ENCODE assay signal across 17 cellular contexts in the genomic region with DNA sequence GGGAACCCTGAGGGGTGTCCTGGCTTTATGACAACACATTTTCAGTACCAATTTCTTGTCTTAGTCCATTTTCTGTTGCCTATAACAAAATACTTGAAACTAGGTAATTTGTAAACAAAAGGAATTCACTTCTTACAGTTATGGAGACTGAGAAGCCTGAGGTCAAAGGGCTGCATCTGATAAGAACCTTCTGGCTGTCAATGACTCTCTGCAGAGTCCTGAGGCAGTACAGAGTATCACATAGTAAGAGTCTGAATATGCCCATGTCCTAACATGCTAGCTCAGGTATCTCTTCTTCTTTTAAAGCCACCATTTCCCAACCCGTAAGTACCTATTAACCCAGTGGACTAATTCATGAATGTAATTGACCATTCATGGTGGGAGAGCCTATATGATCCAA.
DNase-seq lines count a peak whose midpoint lies in the region; ATAC-seq and TF ChIP-seq lines count a peak whose summit lies in the region.
"Had no signal": no experiment of that assay in that cellular context is flagged by ENCODE, and none has a peak within 500 bp of the region (broad histone marks: within the 10 kb centered on the region; RNA-seq: fewer than 3 reads in every experiment).

No MANE protein-coding gene starts in this region.

- intact Hi-C loops in IMR-90 (cut with micrococcal nuclease), result no loop called here
- intact Hi-C loops in stomach (cut with DNase I; ENCODE audit: low total_unique reads), result no loop called here

- WGBS in IMR-90 (ENCODE audit: extremely low coverage in 2 of 2, insufficient read length in 1 of 2), 2 experiments, result no CpG with 5 or more reads among the region's 1 CpG
- 89 to 100% (median 92%) methylated on average over 1 of the region's 1 CpG for WGBS in stomach, 5 donors

- POLR2A ChIA-PET in IMR-90 (lab: Charles Lee; ENCODE audit: unreplicated experiment), result no interaction called here

- BruUV-seq in IMR-90 (replicated peaks; lab: Mats Ljungman, UMichigan), result no TSS peak

- no peak overlapping the region for H2AFZ ChIP-seq in IMR-90 (replicated peaks; ENCODE audit: low read length, poor library complexity)

- no peak overlapping the region for H3K4me2 ChIP-seq in IMR-90 (ENCODE audit: low read depth, low read length)
- H3K4me2 ChIP-seq: A549; BLaER1 treated with 17β-estradiol and CSF1 and Interleukin-3, amounts not matched to agents 10 nM and 100 nM had no signal

- CTCF ChIA-PET in IMR-90 (lab: Yijun Ruan, JAX), result no interaction called here

- H3K4me1 ChIP-seq in IMR-90 (ENCODE audit: control insufficient read depth, insufficient read depth, low read length) (no peaks in the 10 kb centered on the region), stomach (no peaks in the 10 kb centered on the region)
- H3K4me1 ChIP-seq in effector memory CD4-positive, alpha-beta T cell (ENCODE audit: control insufficient read depth, insufficient read depth, low read length, poor library complexity, severe bottlenecking), result no peaks in the 10 kb centered on the region
- H3K4me1 ChIP-seq: A549; BLaER1 treated with 17β-estradiol and CSF1 and Interleukin-3, amounts not matched to agents 10 nM and 100 nM; Caco-2 had no signal

- no peak for TF ChIP-seq RAD21 in IMR-90 (IDR thresholded peaks at IDR 0.05; ENCODE audit: low read length)

- no peaks in the 10 kb centered on the region for H3K9me1 ChIP-seq in IMR-90 (ENCODE audit: insufficient read depth, low read length)

- no peaks in the 10 kb centered on the region for H3K27me3 ChIP-seq in IMR-90 (ENCODE audit: control insufficient read depth, insufficient read depth, low read length)
- no peaks in the 10 kb centered on the region for H3K27me3 ChIP-seq in stomach
- H3K27me3 ChIP-seq in effector memory CD4-positive, alpha-beta T cell (replicated peaks; ENCODE audit: control insufficient read depth, insufficient read depth, low read length, poor library complexity, severe bottlenecking), result no peaks in the 10 kb centered on the region
- H3K27me3 ChIP-seq: BLaER1 treated with 17β-estradiol and CSF1 and Interleukin-3, amounts not matched to agents 10 nM and 100 nM had no signal

- no peak overlapping the region for H4K5ac ChIP-seq in IMR-90 (ENCODE audit: low read depth, low read length)

- no peak overlapping the region for H3K14ac ChIP-seq in IMR-90 (replicated peaks; ENCODE audit: low read depth, low read length)

- no peak overlapping the region for H3K9ac ChIP-seq in IMR-90 (ENCODE audit: low read depth, low read length)
- H3K9ac ChIP-seq: BLaER1 treated with 17β-estradiol and CSF1 and Interleukin-3, amounts not matched to agents 10 nM and 100 nM had no signal

- H3K4me3 ChIP-seq in IMR-90 (ENCODE audit: insufficient read depth, low read depth, low read length), result no peak overlapping the region
- no peak overlapping the region for H3K4me3 ChIP-seq in stomach
- H3K4me3 ChIP-seq in effector memory CD4-positive, alpha-beta T cell (ENCODE audit: insufficient read depth, low read depth, low read length, poor library complexity, severe bottlenecking), result no peak overlapping the region
- H3K4me3 ChIP-seq: A549; BLaER1 treated with 17β-estradiol and CSF1 and Interleukin-3, amounts not matched to agents 10 nM and 100 nM had no signal

- H2BK20ac ChIP-seq in IMR-90 (ENCODE audit: low read depth, low read length), result no peak overlapping the region

- no peaks in the 10 kb centered on the region for H3K79me1 ChIP-seq in IMR-90 (ENCODE audit: low read depth in 1 of 2, low read length in 2 of 2)

- no peak overlapping the region for H3K23ac ChIP-seq in IMR-90 (ENCODE audit: low read depth, low read length)

- ATAC-seq in IMR-90 (ENCODE audit: low read depth), result no peak
- ATAC-seq: A549; CD8-positive, alpha-beta T cell had no signal

- H3K27ac ChIP-seq in IMR-90 (ENCODE audit: insufficient read depth, low read length) (no peak overlapping the region), stomach (no peak overlapping the region)
- no peak overlapping the region for H3K27ac ChIP-seq in effector memory CD4-positive, alpha-beta T cell (ENCODE audit: insufficient read depth, low read length, poor library complexity, severe bottlenecking)
- H3K27ac ChIP-seq: 22Rv1; A549; BLaER1 treated with 17β-estradiol and CSF1 and Interleukin-3, amounts not matched to agents 10 nM and 100 nM; C4-2B had no signal

- DNase-seq in IMR-90 (no peak), M059J (ENCODE audit: low read depth) (peak; percentile 25), SK-N-DZ (ENCODE audit: low spot score) (peak; percentile 60), stomach (no peak), SKM-1 treated with dmso at 0.1 percent for 144 hours (lab: John Stamatoyannopoulos, UW; ENCODE audit: unreplicated experiment) (no peak)
- no peak for DNase-seq in effector memory CD4-positive, alpha-beta T cell
- DNase-seq: AML-193; Caco-2; Calu3; CD4-positive, alpha-beta T cell; CD8-positive, alpha-beta T cell; DMS79 treated with DMSO at 0.1 percent for 48 hours; GF-D8 had no signal

- H2BK120ac ChIP-seq in IMR-90 (ENCODE audit: low read depth, low read length), result no peak overlapping the region

- H2AK9ac ChIP-seq in IMR-90 (replicated peaks; ENCODE audit: low read depth, low read length, poor library complexity), result no peak overlapping the region

- H2BK5ac ChIP-seq in IMR-90 (ENCODE audit: low read depth, low read length, poor library complexity, severe bottlenecking), result no peak overlapping the region

- no peak overlapping the region for H3K4ac ChIP-seq in IMR-90 (ENCODE audit: low read depth, low read length)

- H3K9me3 ChIP-seq in IMR-90 (ENCODE audit: control insufficient read depth, insufficient read depth, low read length), result peaks cover 6% of the 10 kb centered on the region
- peaks cover 0 to 12% (median 9%) of the 10 kb centered on the region in 4 donors for H3K9me3 ChIP-seq in stomach
- no peaks in the 10 kb centered on the region for H3K9me3 ChIP-seq in effector memory CD4-positive, alpha-beta T cell (ENCODE audit: control insufficient read depth, low read length)
- H3K9me3 ChIP-seq: A549, Caco-2 had no signal

- H4K91ac ChIP-seq in IMR-90 (ENCODE audit: insufficient read depth, low read depth, low read length), result no peak overlapping the region

- H3K36me3 ChIP-seq in IMR-90 (ENCODE audit: control insufficient read depth, insufficient read depth, low read length), result no peaks in the 10 kb centered on the region
- H3K36me3 ChIP-seq in stomach, result no peaks in the 10 kb centered on the region
- H3K36me3 ChIP-seq in effector memory CD4-positive, alpha-beta T cell (ENCODE audit: control insufficient read depth, insufficient read depth, low read length), result no peaks in the 10 kb centered on the region
- H3K36me3 ChIP-seq: BLaER1 treated with 17β-estradiol and CSF1 and Interleukin-3, amounts not matched to agents 10 nM and 100 nM had no signal

- no peak overlapping the region for H2AK5ac ChIP-seq in IMR-90 (ENCODE audit: low read depth, low read length)

- no peak for TF ChIP-seq EP300 in stomach (IDR thresholded peaks at IDR 0.05)

- in situ Hi-C loops in IMR-90 (cut with MboI; ENCODE audit: low sequenced_read_pairs), result no loop called here

- no peak for TF ChIP-seq POLR2A in IMR-90 (IDR thresholded peaks at IDR 0.05; ENCODE audit: low read depth, low read length)
- no peak for TF ChIP-seq POLR2A in stomach (IDR thresholded peaks at IDR 0.05)

- no peak overlapping the region for H2BK15ac ChIP-seq in IMR-90 (ENCODE audit: low read depth, low read length)

- H3K18ac ChIP-seq in IMR-90 (ENCODE audit: low read depth, low read length), result no peak overlapping the region

- 0 out of 2 replicates have a peak overlapping the region, but pooled peaks have one; percentile 6 for H3K56ac ChIP-seq in IMR-90 (ENCODE audit: extremely low read depth, insufficient read depth, low read length)

- H4K8ac ChIP-seq in IMR-90 (ENCODE audit: low read depth in 2 of 2, low read length in 2 of 2), result no peak overlapping the region

- no peaks in the 10 kb centered on the region for H4K20me1 ChIP-seq in IMR-90 (ENCODE audit: insufficient read depth, low read length)
- H4K20me1 ChIP-seq: BLaER1 treated with 17β-estradiol and CSF1 and Interleukin-3, amounts not matched to agents 10 nM and 100 nM had no signal

- dilution Hi-C loops in IMR-90 (cut with HindIII; ENCODE audit: low sequenced_read_pairs, unreplicated experiment), result no loop called here

- TF ChIP-seq CTCF in IMR-90 (conservative IDR thresholded peaks at IDR 0.05; ENCODE audit: low read depth, low read length) (no peak), stomach (IDR thresholded peaks at IDR 0.05) (no peak)

TF ChIP-seq in IMR-90, 13 proteins besides CTCF, POLR2A, EP300 and RAD21:
- TF ChIP-seq CEBPB (IDR thresholded peaks at IDR 0.05; ENCODE audit: low read depth, low read length) (no peak), RFX5 (IDR thresholded peaks at IDR 0.05; ENCODE audit: low read depth, low read length) (no peak), MXI1 (IDR thresholded peaks at IDR 0.05; ENCODE audit: borderline replicate concordance, low read depth, low read length) (no peak), BHLHE40 (IDR thresholded peaks at IDR 0.05; ENCODE audit: low read depth, low read length) (no peak), FOS (IDR thresholded peaks at IDR 0.05; ENCODE audit: low read depth, low read length) (no peak), SMC3 (IDR thresholded peaks at IDR 0.05; ENCODE audit: low read depth, low read length) (no peak)
- TF ChIP-seq, protein P1, sequence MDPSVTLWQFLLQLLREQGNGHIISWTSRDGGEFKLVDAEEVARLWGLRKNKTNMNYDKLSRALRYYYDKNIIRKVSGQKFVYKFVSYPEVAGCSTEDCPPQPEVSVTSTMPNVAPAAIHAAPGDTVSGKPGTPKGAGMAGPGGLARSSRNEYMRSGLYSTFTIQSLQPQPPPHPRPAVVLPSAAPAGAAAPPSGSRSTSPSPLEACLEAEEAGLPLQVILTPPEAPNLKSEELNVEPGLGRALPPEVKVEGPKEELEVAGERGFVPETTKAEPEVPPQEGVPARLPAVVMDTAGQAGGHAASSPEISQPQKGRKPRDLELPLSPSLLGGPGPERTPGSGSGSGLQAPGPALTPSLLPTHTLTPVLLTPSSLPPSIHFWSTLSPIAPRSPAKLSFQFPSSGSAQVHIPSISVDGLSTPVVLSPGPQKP (IDR thresholded peaks at IDR 0.05; ENCODE audit: borderline replicate concordance, low read depth, low read length), result no peak

Comparison
In these comparisons a context has a peak if more than half of its experiments do, and no peak if none do; other contexts are left out.
1. DNase-seq: peak in M059J (single experiment) and SK-N-DZ (single experiment); none in IMR-90 (single experiment), stomach (single experiment), SKM-1 treated with dmso at 0.1 percent for 144 hours (single experiment) and effector memory CD4-positive, alpha-beta T cell (0 of 3).